1 cellular context compared by ENCODE assay signal in the genomic region with DNA sequence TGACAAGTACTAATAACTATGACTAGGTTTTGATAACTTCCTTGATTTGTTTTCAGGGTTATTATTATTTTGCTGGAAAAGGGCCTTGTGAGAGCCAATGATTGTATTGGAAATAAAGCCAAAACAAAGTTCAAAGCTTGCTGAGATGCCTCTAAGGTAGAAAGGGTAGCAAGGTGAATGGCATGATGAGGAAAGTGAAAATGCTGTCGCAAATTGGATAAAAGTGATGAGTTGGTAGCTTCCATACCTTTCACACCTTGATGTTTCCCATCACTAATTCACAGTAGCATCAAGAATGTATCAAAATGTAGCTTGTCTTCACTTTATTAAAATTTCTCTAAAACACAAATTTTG.
TF ChIP-seq lines count a peak whose summit lies in the region.

No MANE protein-coding gene starts in this region.

TF ChIP-seq in HepG2, 621 proteins besides CTCF, POLR2A, EP300 and RAD21 (continued from another document):
- TF ChIP-seq ZBTB46 (CRISPR knock-in tag; IDR thresholded peaks at IDR 0.05; ENCODE audit: borderline replicate concordance) (no peak), THYN1 (CRISPR knock-in tag; IDR thresholded peaks at IDR 0.05; ENCODE audit: borderline replicate concordance, low read depth) (no peak), FOSL2 (CRISPR knock-in tag; IDR thresholded peaks at IDR 0.05) (no peak), NFIC (IDR thresholded peaks at IDR 0.05; ENCODE audit: low read length) (no peak), ZNF256 (CRISPR knock-in tag; conservative IDR thresholded peaks at IDR 0.05) (no peak), THRA (CRISPR knock-in tag; IDR thresholded peaks at IDR 0.05; ENCODE audit: borderline replicate concordance) (no peak)
TF ChIP-seq in HepG2: peak in this region for 0.
